ENCODE assay signal across 10 cellular contexts in the genomic region with DNA sequence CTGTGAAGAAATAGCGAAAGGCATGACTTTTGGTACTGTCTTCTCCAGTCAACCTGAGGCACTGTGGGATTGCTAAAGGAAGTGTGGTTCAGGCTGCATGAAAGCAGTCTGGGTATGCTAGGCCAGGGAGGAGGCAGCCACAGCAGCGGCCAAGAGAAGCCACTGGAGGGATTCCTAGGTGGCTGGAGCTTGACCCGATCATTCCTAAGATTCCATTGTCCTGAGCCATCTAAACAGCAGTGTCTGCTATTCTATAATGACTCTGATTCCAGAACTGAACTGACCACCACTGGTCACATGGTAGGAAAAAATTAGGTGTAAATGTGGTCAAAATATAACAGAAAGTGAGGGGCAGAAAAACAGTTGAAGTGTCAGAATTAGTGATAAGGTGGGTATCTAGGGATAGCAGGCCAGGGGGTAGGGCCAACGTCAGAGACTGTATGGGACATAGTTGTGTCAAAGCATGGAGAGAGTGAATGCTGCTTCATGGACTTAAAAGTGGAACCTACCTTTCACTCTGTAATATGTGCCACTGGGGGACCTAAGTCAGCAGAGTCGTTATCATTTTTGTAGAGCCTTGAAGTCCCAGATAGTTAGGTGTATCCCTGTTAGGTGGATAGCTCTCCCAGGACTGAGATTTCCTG.
DNase-seq lines count a peak whose midpoint lies in the region; ATAC-seq and TF ChIP-seq lines count a peak whose summit lies in the region.
"Had no signal": no experiment of that assay in that cellular context is flagged by ENCODE, and none has a peak within 500 bp of the region (broad histone marks: within the 10 kb centered on the region; RNA-seq: fewer than 3 reads in every experiment).

No MANE protein-coding gene starts in this region.

- H3K9me3 ChIP-seq in hepatocyte (ENCODE audit: low read depth) (no peaks in the 10 kb centered on the region), upper lobe of right lung (no peaks in the 10 kb centered on the region)

- no peak overlapping the region for H3K4me3 Mint-ChIP-seq in activated T-cell treated with anti-CD3 and anti-CD28 coated beads, Interleukin-2, amount 50 U/mL, for 4 hours
- H3K4me3 Mint-ChIP-seq: stimulated activated naive CD8-positive, alpha-beta T cell treated with anti-CD3 and anti-CD28 coated beads, Interleukin-15, amount 100 ng/mL, for 72 hours had no signal

- TF ChIP-seq CTCF in hepatocyte (IDR thresholded peaks at IDR 0.05; ENCODE audit: poor library complexity) (no peak), upper lobe of right lung (IDR thresholded peaks at IDR 0.05) (no peak)

- intact Hi-C loops in upper lobe of right lung (cut with DNase I), result no loop called here

- no peaks in the 10 kb centered on the region for H3K27me3 Mint-ChIP-seq in activated T-cell treated with anti-CD3 and anti-CD28 coated beads, Interleukin-2, amount 50 U/mL, for 4 hours (ENCODE audit: low read depth)
- H3K27me3 Mint-ChIP-seq: stimulated activated naive CD8-positive, alpha-beta T cell treated with anti-CD3 and anti-CD28 coated beads, Interleukin-15, amount 100 ng/mL, for 72 hours had no signal

- H3K36me3 Mint-ChIP-seq in activated T-cell treated with anti-CD3 and anti-CD28 coated beads, Interleukin-2, amount 50 U/mL, for 4 hours (ENCODE audit: insufficient read depth), result no peaks in the 10 kb centered on the region

- no peaks in the 10 kb centered on the region for H3K4me1 Mint-ChIP-seq in activated T-cell treated with anti-CD3 and anti-CD28 coated beads, Interleukin-2, amount 50 U/mL, for 4 hours (ENCODE audit: low read depth)
- H3K4me1 Mint-ChIP-seq: stimulated activated naive CD8-positive, alpha-beta T cell treated with anti-CD3 and anti-CD28 coated beads, Interleukin-15, amount 100 ng/mL, for 72 hours had no signal

- H3K4me2 ChIP-seq in hepatocyte, result no peak overlapping the region

- no peak overlapping the region for H2AFZ ChIP-seq in hepatocyte

- DNase-seq in H7, result peak; percentile 14
- peak; percentile 44 for DNase-seq in T1000 (lab: John Stamatoyannopoulos, UW)
- DNase-seq in hepatocyte (ENCODE audit: low spot score), result peak; percentile 23
- no peak for DNase-seq in upper lobe of right lung
- DNase-seq in SK-N-DZ (ENCODE audit: low spot score), result no peak
- no peak for DNase-seq in activated T-cell treated with anti-CD3 and anti-CD28 coated beads, Interleukin-2, amount 50 U/mL, for 4 hours
- DNase-seq in stimulated activated CD4-positive, alpha-beta T cell treated with anti-CD3 and anti-CD28 coated beads, Interleukin-4, amount 100 ng/mL, for 4 hours, result no peak
- DNase-seq: Karpas-422; NCI-H748 treated with DMSO at 0.1 percent for 48 hours; stimulated activated naive CD8-positive, alpha-beta T cell treated with anti-CD3 and anti-CD28 coated beads, Interleukin-15, amount 100 ng/mL, for 72 hours had no signal

- no peaks in the 10 kb centered on the region for H3K79me2 ChIP-seq in hepatocyte

- peak; percentile 31 for ATAC-seq in upper lobe of right lung
- no peak for ATAC-seq in activated T-cell treated with anti-CD3 and anti-CD28 coated beads, Interleukin-2, amount 50 U/mL, for 4 hours
- ATAC-seq: stimulated activated naive CD8-positive, alpha-beta T cell treated with anti-CD3 and anti-CD28 coated beads, Interleukin-15, amount 100 ng/mL, for 72 hours had no signal

- H3K9me3 Mint-ChIP-seq in activated T-cell treated with anti-CD3 and anti-CD28 coated beads, Interleukin-2, amount 50 U/mL, for 4 hours, result peaks cover 8% of the 10 kb centered on the region

- H3K4me3 ChIP-seq in H7 (ENCODE audit: insufficient read depth, low read depth, low read length) (no peak overlapping the region), hepatocyte (no peak overlapping the region), upper lobe of right lung (no peak overlapping the region)

- no peaks in the 10 kb centered on the region for H4K20me1 ChIP-seq in hepatocyte (ENCODE audit: insufficient read depth, poor library complexity, severe bottlenecking)

- H3K9me2 ChIP-seq in hepatocyte (replicated peaks; ENCODE audit: insufficient read depth), result no peaks in the 10 kb centered on the region

- H3K36me3 ChIP-seq in H7 (replicated peaks; ENCODE audit: control insufficient read depth, insufficient read depth, low read length) (no peaks in the 10 kb centered on the region), hepatocyte (replicated peaks; ENCODE audit: insufficient read depth, low read depth) (no peaks in the 10 kb centered on the region), upper lobe of right lung (no peaks in the 10 kb centered on the region)

- no peaks in the 10 kb centered on the region for H3K4me1 ChIP-seq in hepatocyte (ENCODE audit: insufficient read depth)
- no peaks in the 10 kb centered on the region for H3K4me1 ChIP-seq in upper lobe of right lung

- 71% methylated on average over 5 of the region's 5 CpGs for WGBS in hepatocyte (ENCODE audit: low lambda C conversion rate, missing lambda C conversion rate)

- H3K27ac ChIP-seq in hepatocyte (no peak overlapping the region), upper lobe of right lung (no peak overlapping the region)

- no peaks in the 10 kb centered on the region for H3K27me3 ChIP-seq in H7 (ENCODE audit: control insufficient read depth, insufficient read depth, low read length)
- H3K27me3 ChIP-seq in hepatocyte, result no peaks in the 10 kb centered on the region
- no peaks in the 10 kb centered on the region for H3K27me3 ChIP-seq in upper lobe of right lung

Comparison
In these comparisons a context has a peak if more than half of its experiments do, and no peak if none do; other contexts are left out.
1. DNase-seq: peak in H7 (single experiment), T1000 (single experiment) and hepatocyte (single experiment); none in upper lobe of right lung (single experiment), SK-N-DZ (single experiment), activated T-cell treated with anti-CD3 and anti-CD28 coated beads, Interleukin-2, amount 50 U/mL, for 4 hours (single experiment) and stimulated activated CD4-positive, alpha-beta T cell treated with anti-CD3 and anti-CD28 coated beads, Interleukin-4, amount 100 ng/mL, for 4 hours (0 of 2).